8 cellular contexts compared by ENCODE assay signal in the genomic region with DNA sequence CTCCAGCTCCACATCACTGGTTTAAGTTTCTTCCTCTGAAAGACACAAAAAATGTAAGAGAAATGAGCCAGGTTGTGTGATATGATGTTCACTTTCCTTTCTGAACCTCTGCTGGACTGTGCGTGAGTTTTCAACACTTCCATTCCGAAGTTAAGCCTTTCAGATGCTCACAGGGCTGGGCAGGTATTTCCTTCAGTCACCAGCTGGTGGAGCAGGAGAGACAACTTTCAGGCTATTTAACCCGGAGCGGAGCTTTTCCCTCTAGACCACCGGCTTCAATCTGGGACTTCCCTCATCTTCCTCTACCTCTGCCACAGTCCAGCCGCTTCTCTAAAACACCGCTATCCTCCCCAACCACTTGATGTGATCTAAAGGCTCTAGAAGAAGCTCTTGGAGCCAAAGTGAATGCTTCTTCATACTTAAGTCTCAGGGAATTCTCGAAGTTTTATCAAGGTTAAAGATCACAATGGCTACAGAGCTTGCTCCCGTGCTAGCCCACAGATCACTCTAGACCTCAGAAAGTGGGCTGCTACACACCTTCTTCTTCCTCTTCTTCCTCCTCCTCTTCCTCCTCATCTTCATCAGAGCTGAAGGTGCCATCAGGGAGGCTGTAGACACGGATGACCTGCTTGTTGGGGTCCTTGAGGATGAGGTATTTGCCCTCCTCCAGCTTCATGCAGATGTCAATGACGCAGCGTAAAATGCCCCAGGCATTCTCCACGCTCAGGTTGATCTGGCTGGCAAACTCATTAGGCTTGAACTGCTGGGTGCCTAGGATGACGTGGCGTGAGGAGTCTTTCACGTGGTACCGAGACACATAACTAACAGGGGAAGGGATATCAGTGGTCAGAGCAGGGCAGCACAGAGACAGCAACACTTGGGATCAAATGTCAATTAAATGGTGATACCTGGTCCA. TPM values are rescaled to one million over a fixed set of nuclear protein-coding genes. Genes with fewer than 3 reads are reported as not detected.
A peak's percentile ranks its signal among the peaks of the same experiment; 100 is the strongest.
DNase-seq lines count a peak whose midpoint lies in the region; ATAC-seq and TF ChIP-seq lines count a peak whose summit lies in the region.

No MANE protein-coding gene starts in this region.

- no peak overlapping the region for H4K8ac ChIP-seq in neuronal stem cell (ENCODE audit: low read depth, low read length)

- H3K4me3 ChIP-seq in LNCaP clone FGC (ENCODE audit: low read depth, low read length), result no peak overlapping the region
- no peak overlapping the region for H3K4me3 ChIP-seq in esophagus (ENCODE audit: low read depth in 1 of 2, low read length in 2 of 2)
- no peak overlapping the region for H3K4me3 ChIP-seq in neuronal stem cell (ENCODE audit: low read length in 2 of 2)

- WGBS in esophagus, 2 donors, result 49 to 52% methylated on average over 17 of the region's 17 CpGs
- WGBS in neuronal stem cell (ENCODE audit: extremely low coverage in 2 of 2, insufficient read length in 2 of 2, insufficient replicate concordance in 1 of 2), 2 donors, result no CpG with 5 or more reads among the region's 17 CpGs

- peaks cover 0 to 14% of the 10 kb centered on the region in 2 donors for H3K4me1 ChIP-seq in esophagus (ENCODE audit: control insufficient read depth in 2 of 2, insufficient read depth in 2 of 2, low read length in 1 of 2)
- peaks cover 4% of the 10 kb centered on the region in 2 donors for H3K4me1 ChIP-seq in neuronal stem cell (ENCODE audit: control insufficient read depth in 2 of 2, insufficient read depth in 1 of 2, low read depth in 1 of 2, low read length in 2 of 2)

- H2BK120ac ChIP-seq in neuronal stem cell (ENCODE audit: low read depth, low read length), result no peak overlapping the region

- TF ChIP-seq CTCF in LNCaP clone FGC (IDR thresholded peaks at IDR 0.05; ENCODE audit: control insufficient read depth, extremely low read depth, insufficient read depth) (peak; percentile 58), WTC11 (IDR thresholded peaks at IDR 0.05) (peak; percentile 40)

- POLR2A ChIA-PET in WTC11 (lab: Charles Lee), result interaction anchor here (1.4 kb wide), 1 partner anchor 18 kb away, joined by 5 read pairs; a partner anchor contains a TSS

- H2AFZ ChIP-seq in neuronal stem cell (ENCODE audit: low read length), result no peak overlapping the region

- peaks cover 1% of the 10 kb centered on the region for H3K79me1 ChIP-seq in neuronal stem cell (ENCODE audit: low read depth, low read length)

- no peak overlapping the region for H3K4me2 ChIP-seq in neuronal stem cell (ENCODE audit: insufficient read depth, low read length, poor library complexity, severe bottlenecking)

- H3K27me3 Mint-ChIP-seq in WTC11 (ENCODE audit: low read depth), result peaks cover 17% of the 10 kb centered on the region

- no peak overlapping the region for H3K4me3 Mint-ChIP-seq in WTC11

- H3K9me3 ChIP-seq in esophagus (ENCODE audit: control insufficient read depth in 2 of 2, insufficient read depth in 1 of 2, low read depth in 1 of 2, low read length in 1 of 2), result no peaks in the 10 kb centered on the region
- peaks cover 0 to 3% of the 10 kb centered on the region in 2 donors for H3K9me3 ChIP-seq in neuronal stem cell (replicated peaks in 1 of 2; ENCODE audit: control insufficient read depth in 2 of 2, insufficient read depth in 1 of 2, low read depth in 1 of 2, low read length in 2 of 2)

- H2BK12ac ChIP-seq in neuronal stem cell (ENCODE audit: low read length), result no peak overlapping the region

- DNase-seq in SIG-M5 treated with dmso at 0.1 percent for 504 hours (lab: John Stamatoyannopoulos, UW; ENCODE audit: unreplicated experiment), result peak; percentile 62
- no peak for DNase-seq in SIG-M5 (lab: John Stamatoyannopoulos, UW)
- no peak for DNase-seq in LNCaP clone FGC (ENCODE audit: low read depth)
- peak; percentile 66 for DNase-seq in WTC11 (ENCODE audit: low spot score)
- DNase-seq in neuronal stem cell (ENCODE audit: low spot score), result no peak

- H3K27me3 ChIP-seq in esophagus (ENCODE audit: control insufficient read depth in 1 of 2, insufficient read depth in 2 of 2, low read length in 2 of 2) (no peaks in the 10 kb centered on the region), neuronal stem cell (ENCODE audit: control insufficient read depth in 3 of 3, insufficient read depth in 3 of 3, low read depth in 1 of 3, low read length in 3 of 3) (no peaks in the 10 kb centered on the region)

- no peak overlapping the region for H3K18ac ChIP-seq in neuronal stem cell (ENCODE audit: low read length)

- H3K36me3 Mint-ChIP-seq in WTC11, result peaks cover 64% of the 10 kb centered on the region

- peak; percentile 61 for ATAC-seq in WTC11
- ATAC-seq in HG03521 (IDR thresholded peaks at IDR 0.05; ENCODE audit: unreplicated experiment), result no peak
- no peak for ATAC-seq in GM21367 (IDR thresholded peaks at IDR 0.05; ENCODE audit: unreplicated experiment)

- H2BK5ac ChIP-seq in neuronal stem cell (ENCODE audit: low read length), result no peak overlapping the region

- H3K23ac ChIP-seq in neuronal stem cell (ENCODE audit: low read depth, low read length, poor library complexity), result peak overlapping the region; percentile 14

- no peak overlapping the region for H4K91ac ChIP-seq in neuronal stem cell (ENCODE audit: low read depth, low read length, poor library complexity)

- CTCF ChIA-PET in WTC11 (lab: Charles Lee), result interaction anchor here (0.6 to 2.1 kb wide), 21 partner anchors 9 to 345 kb away, joined by 3 to 14 read pairs (median 3); a partner anchor contains a TSS

- H3K27ac Mint-ChIP-seq in WTC11, result peak overlapping the region; percentile 36

- H2BK15ac ChIP-seq in neuronal stem cell (ENCODE audit: low read length), result no peak overlapping the region

- H3K36me3 ChIP-seq in esophagus (ENCODE audit: control insufficient read depth in 2 of 2, insufficient read depth in 2 of 2, low read length in 1 of 2) (peaks cover 17 to 27% of the 10 kb centered on the region in 2 donors), neuronal stem cell (replicated peaks in 1 of 2; ENCODE audit: control insufficient read depth in 2 of 2, insufficient read depth in 2 of 2, low read length in 2 of 2) (peaks cover 39 to 62% of the 10 kb centered on the region in 2 donors)

- no peak overlapping the region for H3K14ac ChIP-seq in neuronal stem cell (ENCODE audit: low read length)

- H3K9me3 Mint-ChIP-seq in WTC11, result peaks cover 5% of the 10 kb centered on the region

- H3K4me1 Mint-ChIP-seq in WTC11, result 0 out of 2 replicates have a peak, but pooled peaks cover 4% of the 10 kb centered on the region

- no peak overlapping the region for H2AK5ac ChIP-seq in neuronal stem cell (ENCODE audit: low read depth, low read length)

- H3K27ac ChIP-seq in esophagus (ENCODE audit: low read depth in 2 of 2, low read length in 1 of 2), result peak overlapping the region; percentile 70 to 89
- H3K27ac ChIP-seq in neuronal stem cell (replicated peaks; ENCODE audit: low read length), result peak overlapping the region; percentile 13

- H3K9ac ChIP-seq in neuronal stem cell (ENCODE audit: low read depth, low read length, poor library complexity), result no peak overlapping the region

- H3K4ac ChIP-seq in neuronal stem cell (ENCODE audit: low read length), result no peak overlapping the region

TF ChIP-seq in WTC11, 78 proteins besides CTCF, POLR2A, EP300 and RAD21:
- TF ChIP-seq FOXJ3 (CRISPR knock-in tag; IDR thresholded peaks at IDR 0.05; ENCODE audit: borderline replicate concordance) (no peak), NR2C2 (CRISPR knock-in tag; IDR thresholded peaks at IDR 0.05) (no peak), ZNF121 (CRISPR knock-in tag; IDR thresholded peaks at IDR 0.05) (peak; percentile 54; the same call in 1 of the 2 replicates)
- TF ChIP-seq, protein P1, sequence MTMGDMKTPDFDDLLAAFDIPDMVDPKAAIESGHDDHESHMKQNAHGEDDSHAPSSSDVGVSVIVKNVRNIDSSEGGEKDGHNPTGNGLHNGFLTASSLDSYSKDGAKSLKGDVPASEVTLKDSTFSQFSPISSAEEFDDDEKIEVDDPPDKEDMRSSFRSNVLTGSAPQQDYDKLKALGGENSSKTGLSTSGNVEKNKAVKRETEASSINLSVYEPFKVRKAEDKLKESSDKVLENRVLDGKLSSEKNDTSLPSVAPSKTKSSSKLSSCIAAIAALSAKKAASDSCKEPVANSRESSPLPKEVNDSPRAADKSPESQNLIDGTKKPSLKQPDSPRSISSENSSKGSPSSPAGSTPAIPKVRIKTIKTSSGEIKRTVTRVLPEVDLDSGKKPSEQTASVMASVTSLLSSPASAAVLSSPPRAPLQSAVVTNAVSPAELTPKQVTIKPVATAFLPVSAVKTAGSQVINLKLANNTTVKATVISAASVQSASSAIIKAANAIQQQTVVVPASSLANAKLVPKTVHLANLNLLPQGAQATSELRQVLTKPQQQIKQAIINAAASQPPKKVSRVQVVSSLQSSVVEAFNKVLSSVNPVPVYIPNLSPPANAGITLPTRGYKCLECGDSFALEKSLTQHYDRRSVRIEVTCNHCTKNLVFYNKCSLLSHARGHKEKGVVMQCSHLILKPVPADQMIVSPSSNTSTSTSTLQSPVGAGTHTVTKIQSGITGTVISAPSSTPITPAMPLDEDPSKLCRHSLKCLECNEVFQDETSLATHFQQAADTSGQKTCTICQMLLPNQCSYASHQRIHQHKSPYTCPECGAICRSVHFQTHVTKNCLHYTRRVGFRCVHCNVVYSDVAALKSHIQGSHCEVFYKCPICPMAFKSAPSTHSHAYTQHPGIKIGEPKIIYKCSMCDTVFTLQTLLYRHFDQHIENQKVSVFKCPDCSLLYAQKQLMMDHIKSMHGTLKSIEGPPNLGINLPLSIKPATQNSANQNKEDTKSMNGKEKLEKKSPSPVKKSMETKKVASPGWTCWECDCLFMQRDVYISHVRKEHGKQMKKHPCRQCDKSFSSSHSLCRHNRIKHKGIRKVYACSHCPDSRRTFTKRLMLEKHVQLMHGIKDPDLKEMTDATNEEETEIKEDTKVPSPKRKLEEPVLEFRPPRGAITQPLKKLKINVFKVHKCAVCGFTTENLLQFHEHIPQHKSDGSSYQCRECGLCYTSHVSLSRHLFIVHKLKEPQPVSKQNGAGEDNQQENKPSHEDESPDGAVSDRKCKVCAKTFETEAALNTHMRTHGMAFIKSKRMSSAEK (CRISPR knock-in tag; IDR thresholded peaks at IDR 0.05; ENCODE audit: borderline replicate concordance), result no peak
- TF ChIP-seq, protein P2, sequence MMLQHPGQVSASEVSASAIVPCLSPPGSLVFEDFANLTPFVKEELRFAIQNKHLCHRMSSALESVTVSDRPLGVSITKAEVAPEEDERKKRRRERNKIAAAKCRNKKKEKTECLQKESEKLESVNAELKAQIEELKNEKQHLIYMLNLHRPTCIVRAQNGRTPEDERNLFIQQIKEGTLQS (CRISPR knock-in tag; conservative IDR thresholded peaks at IDR 0.05), result no peak

RNA-seq across cellular contexts. Expression of a gene that starts 4.4 kb away (rescaled TPM):
- total RNA-seq in WTC11 (2021), result 20.1 to 35.5 TPM (median 31.7 TPM) in 3 replicates
- 1 to 10 TPM; 3.2 to 3.7 TPM for polyA plus RNA-seq in esophagus
- polyA plus RNA-seq in neuronal stem cell (2013, experiment 1 of 2), result 10.2 TPM
- polyA plus RNA-seq in neuronal stem cell (2013, experiment 2 of 2), result 10.4 TPM

RNA-seq across cellular contexts. Expression of a gene that starts 17.7 kb away (rescaled TPM):
- total RNA-seq in WTC11 (2021), result 211 to 237 TPM (median 216 TPM) in 3 replicates
- 100 to 1,000 TPM; 129 to 194 TPM for polyA plus RNA-seq in esophagus
- 145 TPM for polyA plus RNA-seq in neuronal stem cell (2013, experiment 1 of 2)
- polyA plus RNA-seq in neuronal stem cell (2013, experiment 2 of 2), result 142 TPM

RNA-seq across cellular contexts. Expression of a gene that starts 29.8 kb away (rescaled TPM):
- 57.6 to 61.6 TPM (median 58.8 TPM) in 3 replicates for total RNA-seq in WTC11 (2021)
- 10 to 100 TPM; 53.5 to 81.8 TPM for polyA plus RNA-seq in esophagus
- polyA plus RNA-seq in neuronal stem cell (2013, experiment 1 of 2), result 68.5 TPM
- 67.9 TPM for polyA plus RNA-seq in neuronal stem cell (2013, experiment 2 of 2)

Comparison
In these comparisons a context has a peak if more than half of its experiments do, and no peak if none do; other contexts are left out.
1. DNase-seq: peak in SIG-M5 treated with dmso at 0.1 percent for 504 hours (single experiment) and WTC11 (single experiment); none in SIG-M5 (single experiment), LNCaP clone FGC (single experiment) and neuronal stem cell (single experiment).